8 cellular contexts compared by ENCODE assay signal in the genomic region with DNA sequence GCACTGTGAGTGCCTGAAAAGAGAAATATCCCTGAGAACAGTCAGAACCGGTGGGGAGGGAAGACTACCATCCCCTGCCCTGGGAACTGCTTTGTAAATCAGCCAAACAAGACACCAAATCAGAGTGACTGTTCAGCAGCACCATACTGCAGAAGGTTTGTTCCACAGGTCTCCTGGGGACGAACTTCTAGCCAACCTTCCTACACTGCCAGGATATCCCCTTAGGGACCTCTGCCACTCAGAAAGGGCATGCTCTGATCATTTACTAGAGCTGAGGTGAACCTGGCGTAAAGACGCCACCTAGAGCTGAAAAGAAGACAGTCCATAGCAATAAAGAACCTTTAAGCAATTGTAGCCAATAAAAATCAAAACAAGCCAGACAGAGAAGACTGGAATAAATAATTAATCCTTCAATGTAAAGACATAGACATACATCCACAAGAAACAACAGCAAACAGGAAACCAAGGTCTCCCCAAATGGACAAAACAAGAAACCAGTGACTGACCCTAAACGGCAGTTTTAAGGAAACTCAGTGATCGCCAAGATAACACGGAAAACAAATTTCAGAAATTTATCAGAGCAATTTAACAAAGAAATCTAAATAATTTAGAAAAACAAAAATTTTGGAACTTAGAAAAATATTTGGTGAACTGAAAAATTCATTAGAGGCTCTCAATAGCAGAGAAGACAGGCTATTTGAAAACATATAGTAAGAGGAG.
DNase-seq lines count a peak whose midpoint lies in the region; ATAC-seq and TF ChIP-seq lines count a peak whose summit lies in the region.

No MANE protein-coding gene starts in this region.

- H3K4me3 ChIP-seq in epithelial cell of proximal tubule (ENCODE audit: low read depth, low read length), result no peak overlapping the region
- peak overlapping the region in 1 of 2 experiments; percentile 32 for H3K4me3 ChIP-seq in neutrophil (ENCODE audit: low read depth in 1 of 2, low read length in 1 of 2)

- no peaks in the 10 kb centered on the region for H3K9me3 ChIP-seq in neutrophil

- no peaks in the 10 kb centered on the region for H3K36me3 ChIP-seq in neutrophil

- peak overlapping the region; percentile 22 for H3K27ac ChIP-seq in neutrophil

- DNase-seq in CD14-positive monocyte (ENCODE audit: low spot score), result peak; percentile 55
- DNase-seq in GM19238 (ENCODE audit: insufficient read length, low spot score), result peak; percentile 22
- DNase-seq in NCI-H748 treated with DMSO at 0.1 percent for 48 hours (lab: John Stamatoyannopoulos, UW), result peak; percentile 70
- peak; percentile 68 for DNase-seq in activated CD4-positive, alpha-beta memory T cell treated with anti-CD3 and anti-CD28 coated beads for 36 hours
- DNase-seq in epithelial cell of proximal tubule (ENCODE audit: low read depth), result peak; percentile 26
- DNase-seq in NK-92 (lab: John Stamatoyannopoulos, UW; ENCODE audit: unreplicated experiment), result no peak

- POLR2A ChIA-PET in activated CD4-positive, alpha-beta memory T cell treated with anti-CD3 and anti-CD28 coated beads for 36 hours (lab: Charles Lee), result interaction anchor here (0.9 to 2.3 kb wide), 9 partner anchors 47 to 237 kb away, joined by 3 to 44 read pairs (median 4); no protein-coding TSS in a partner anchor

- H3K27me3 ChIP-seq in neutrophil, result peaks cover 18% of the 10 kb centered on the region

- CTCF ChIA-PET in activated CD4-positive, alpha-beta memory T cell treated with anti-CD3 and anti-CD28 coated beads for 36 hours (lab: Charles Lee), result interaction anchor here (0.7 to 2.4 kb wide), 15 partner anchors 10 to 275 kb away, joined by 3 to 30 read pairs (median 4); a partner anchor contains a TSS

- H3K27me3 Mint-ChIP-seq in CD14-positive monocyte (ENCODE audit: low read depth in 3 of 3), result peaks cover 3 to 8% (median 4%) of the 10 kb centered on the region in 3 donors
- H3K27me3 Mint-ChIP-seq in activated CD4-positive, alpha-beta memory T cell treated with anti-CD3 and anti-CD28 coated beads for 36 hours, result no peaks in the 10 kb centered on the region

- TF ChIP-seq CTCF in CD14-positive monocyte (IDR thresholded peaks at IDR 0.05), result peak; percentile 73
- TF ChIP-seq CTCF in epithelial cell of proximal tubule (conservative IDR thresholded peaks at IDR 0.05; ENCODE audit: low read depth, low read length), result peak; percentile 80
- TF ChIP-seq CTCF in neutrophil (IDR thresholded peaks at IDR 0.05), result peak; percentile 3

- intact Hi-C loops in CD14-positive monocyte (cut with micrococcal nuclease), result no loop called here
- intact Hi-C loops in activated CD4-positive, alpha-beta memory T cell treated with anti-CD3 and anti-CD28 coated beads for 36 hours (cut with micrococcal nuclease), result loop anchor here (1.0 to 2.0 kb wide), 7 partner anchors 32 to 273 kb away; a partner anchor contains a TSS

- ATAC-seq in HG03342 (IDR thresholded peaks at IDR 0.05; ENCODE audit: unreplicated experiment), result peak; percentile 76

- peaks cover 0 to 8% (median 4%) of the 10 kb centered on the region in 7 donors for H3K9me3 Mint-ChIP-seq in CD14-positive monocyte
- peaks cover 42% of the 10 kb centered on the region for H3K9me3 Mint-ChIP-seq in activated CD4-positive, alpha-beta memory T cell treated with anti-CD3 and anti-CD28 coated beads for 36 hours

- peaks cover 18% of the 10 kb centered on the region for H3K4me1 Mint-ChIP-seq in CD14-positive monocyte
- H3K4me1 Mint-ChIP-seq in activated CD4-positive, alpha-beta memory T cell treated with anti-CD3 and anti-CD28 coated beads for 36 hours (ENCODE audit: low read depth), result peaks cover 75% of the 10 kb centered on the region

- peak overlapping the region in 2 of 7 donors; percentile 38 to 66 for H3K27ac Mint-ChIP-seq in CD14-positive monocyte
- peak overlapping the region; percentile 90 for H3K27ac Mint-ChIP-seq in activated CD4-positive, alpha-beta memory T cell treated with anti-CD3 and anti-CD28 coated beads for 36 hours

- peaks cover 13 to 17% of the 10 kb centered on the region in 2 experiments for H3K4me1 ChIP-seq in neutrophil (ENCODE audit: control insufficient read depth in 1 of 2, insufficient read depth in 1 of 2, low read depth in 1 of 2, low read length in 1 of 2)

- no peaks in the 10 kb centered on the region for H3K36me3 Mint-ChIP-seq in CD14-positive monocyte
- peaks cover 39% of the 10 kb centered on the region for H3K36me3 Mint-ChIP-seq in activated CD4-positive, alpha-beta memory T cell treated with anti-CD3 and anti-CD28 coated beads for 36 hours

- H3K4me3 Mint-ChIP-seq in CD14-positive monocyte, result peak overlapping the region; percentile 74 to 96
- peak overlapping the region; percentile 82 for H3K4me3 Mint-ChIP-seq in activated CD4-positive, alpha-beta memory T cell treated with anti-CD3 and anti-CD28 coated beads for 36 hours

Comparison
In these comparisons a context has a peak if more than half of its experiments do, and no peak if none do; other contexts are left out.
1. CTCF ChIP-seq: peak in every context shown above with its lines; median percentile 80 in epithelial cell of proximal tubule; 73 in CD14-positive monocyte; 3 in neutrophil.